32 cellular contexts compared by ENCODE assay signal in genomic region chr10:114773197-114773532, GRCh38.
"Had no signal": no experiment of that assay in that cellular context is flagged by ENCODE, and none has a peak within 500 bp of the region (broad histone marks: within the 10 kb centered on the region; RNA-seq: fewer than 3 reads in every experiment).

No MANE protein-coding gene starts in this region.

- H3K4me3 ChIP-seq: adrenal gland, body of pancreas, breast epithelium had no signal

- H3K27me3 ChIP-seq: adrenal gland, body of pancreas, brain microvascular endothelial cell, breast epithelium had no signal

- DNase-seq: activated B cell treated with CpG ODN at 0.5 μM for 24 hours; activated CD4-positive, alpha-beta memory T cell treated with anti-CD3 and anti-CD28 coated beads for 36 hours; activated CD4-positive, alpha-beta T cell treated with anti-CD3 and anti-CD28 coated beads for 4 hours; activated CD4-positive, alpha-beta T cell treated with anti-CD3 and anti-CD28 coated beads, Interleukin-2, amount 10 ng/mL, durations not matched to agents 24 days and 14 days; activated CD4-positive, alpha-beta T cell treated with anti-CD3 and anti-CD28 coated beads, Interleukin-2, amount 50 U/mL, for 1 hour; activated CD4-positive, alpha-beta T cell treated with anti-CD3 and anti-CD28 coated beads, Interleukin-2, amount 50 U/mL, for 4 hours; activated CD4-positive, CD25-positive, alpha-beta regulatory T cell treated with anti-CD3 and anti-CD28 coated beads, Interleukin-2, amount 50 U/mL, for 72 hours; activated CD8-positive, alpha-beta memory T cell treated with anti-CD3 and anti-CD28 coated beads, Interleukin-2, amount 50 U/mL, for 4 hours; activated CD8-positive, alpha-beta T cell treated with anti-CD3 and anti-CD28 coated beads for 36 hours; activated effector memory CD4-positive, alpha-beta T cell treated with Interleukin-2 at 50 U/mL for 16 hours; activated gamma-delta T cell; activated naive CD4-positive, alpha-beta T cell treated with anti-CD3 and anti-CD28 coated beads, Interleukin-2, amount 10 ng/mL, durations not matched to agents 7 days and 5 days; activated naive CD4-positive, alpha-beta T cell treated with Interleukin-2 at 50 U/mL for 16 hours; activated naive CD8-positive, alpha-beta T cell treated with anti-CD3 and anti-CD28 coated beads, Interleukin-2, amount 10 ng/mL, durations not matched to agents 7 days and 5 days; activated T-cell treated with anti-CD3 and anti-CD28 coated beads for 4 hours; activated T-cell treated with anti-CD3 and anti-CD28 coated beads, Interleukin-2, amount 50 U/mL, for 1 hour; activated T-cell treated with anti-CD3 and anti-CD28 coated beads, Interleukin-2, amount 50 U/mL, for 48 hours; adrenal gland; amniotic stem cell; aorta; body of pancreas; central memory CD4-positive, alpha-beta T cell; T-helper 9 cell had no signal

- H3K9me3 Mint-ChIP-seq: activated B cell treated with CpG ODN at 0.5 μM for 24 hours; activated CD4-positive, alpha-beta memory T cell treated with anti-CD3 and anti-CD28 coated beads for 36 hours; activated CD4-positive, alpha-beta T cell treated with anti-CD3 and anti-CD28 coated beads, Interleukin-2, amount 10 ng/mL, durations not matched to agents 24 days and 14 days; activated CD8-positive, alpha-beta T cell treated with anti-CD3 and anti-CD28 coated beads for 36 hours; activated naive CD4-positive, alpha-beta T cell treated with anti-CD3 and anti-CD28 coated beads, Interleukin-2, amount 10 ng/mL, durations not matched to agents 7 days and 5 days; activated naive CD4-positive, alpha-beta T cell treated with anti-CD3 and anti-CD28 coated beads, Interleukin-2, amount 50 U/mL, for 24 hours; activated naive CD8-positive, alpha-beta T cell treated with anti-CD3 and anti-CD28 coated beads, Interleukin-2, amount 10 ng/mL, durations not matched to agents 7 days and 5 days; activated T-helper 1 cell treated with anti-CD3 and anti-CD28 coated beads, Interleukin-12 subunit alpha, Interleukin-12 subunit beta, Interleukin-2, Interleukin-4 antibody, amounts not matched to agents 30 ng/mL and 10 ng/mL and 1 ng/mL, durations not matched to agents 14 hours and 24 hours and 36 hours; activated T-helper 2 cell treated with anti-CD3 and anti-CD28 coated beads, Interferon-gamma antibody, Interleukin-2, Interleukin-4, amounts not matched to agents 10 μg/mL and 5 μg/mL and 100 μg/mL, durations not matched to agents 14 hours and 24 hours and 36 hours; T-helper 1 cell treated with Interleukin-12 subunit alpha and Interleukin-12 subunit beta and Interleukin-4 antibody, amounts not matched to agents 30 μg/mL and 1 μg/mL, for 36 hours; T-helper 2 cell treated with Interferon-gamma antibody and Interleukin-4, amounts not matched to agents 5 μg/mL and 100 μg/mL, for 36 hours had no signal

- H3K27me3 Mint-ChIP-seq: activated CD4-positive, alpha-beta memory T cell treated with anti-CD3 and anti-CD28 coated beads for 36 hours had no signal

- ATAC-seq: activated CD8-positive, alpha-beta T cell treated with anti-CD3 and anti-CD28 coated beads for 36 hours; body of pancreas had no signal

- H3K4me3 Mint-ChIP-seq: activated B cell treated with CpG ODN at 0.5 μM for 24 hours; activated CD4-positive, alpha-beta memory T cell treated with anti-CD3 and anti-CD28 coated beads for 36 hours; activated CD4-positive, alpha-beta T cell treated with anti-CD3 and anti-CD28 coated beads, Interleukin-2, amount 10 ng/mL, durations not matched to agents 24 days and 14 days; activated CD8-positive, alpha-beta T cell treated with anti-CD3 and anti-CD28 coated beads for 36 hours; activated naive CD4-positive, alpha-beta T cell treated with anti-CD3 and anti-CD28 coated beads, Interleukin-2, amount 10 ng/mL, durations not matched to agents 7 days and 5 days; activated naive CD4-positive, alpha-beta T cell treated with anti-CD3 and anti-CD28 coated beads, Interleukin-2, amount 50 U/mL, for 24 hours; activated naive CD8-positive, alpha-beta T cell; activated naive CD8-positive, alpha-beta T cell treated with anti-CD3 and anti-CD28 coated beads, Interleukin-2, amount 10 ng/mL, durations not matched to agents 7 days and 5 days; activated T-helper 1 cell treated with anti-CD3 and anti-CD28 coated beads, Interleukin-12 subunit alpha, Interleukin-12 subunit beta, Interleukin-2, Interleukin-4 antibody, amounts not matched to agents 30 ng/mL and 10 ng/mL and 1 ng/mL, durations not matched to agents 14 hours and 24 hours and 36 hours; T-helper 1 cell treated with Interleukin-12 subunit alpha and Interleukin-12 subunit beta and Interleukin-4 antibody, amounts not matched to agents 30 μg/mL and 1 μg/mL, for 36 hours; T-helper 2 cell treated with Interferon-gamma antibody and Interleukin-4, amounts not matched to agents 5 μg/mL and 100 μg/mL, for 36 hours had no signal

- H3K4me1 Mint-ChIP-seq: activated naive CD4-positive, alpha-beta T cell treated with anti-CD3 and anti-CD28 coated beads, Interleukin-2, amount 50 U/mL, for 24 hours had no signal

- H3K27ac ChIP-seq: adrenal gland, body of pancreas, brain microvascular endothelial cell, breast epithelium, VCaP had no signal

- H3K27ac Mint-ChIP-seq: activated B cell treated with CpG ODN at 0.5 μM for 24 hours; activated CD4-positive, alpha-beta memory T cell treated with anti-CD3 and anti-CD28 coated beads for 36 hours; activated CD4-positive, alpha-beta T cell treated with anti-CD3 and anti-CD28 coated beads, Interleukin-2, amount 10 ng/mL, durations not matched to agents 24 days and 14 days; activated CD8-positive, alpha-beta T cell treated with anti-CD3 and anti-CD28 coated beads for 36 hours; activated naive CD4-positive, alpha-beta T cell treated with anti-CD3 and anti-CD28 coated beads, Interleukin-2, amount 10 ng/mL, durations not matched to agents 7 days and 5 days; activated naive CD4-positive, alpha-beta T cell treated with anti-CD3 and anti-CD28 coated beads, Interleukin-2, amount 50 U/mL, for 24 hours; activated naive CD8-positive, alpha-beta T cell; activated naive CD8-positive, alpha-beta T cell treated with anti-CD3 and anti-CD28 coated beads, Interleukin-2, amount 10 ng/mL, durations not matched to agents 7 days and 5 days; activated T-helper 1 cell treated with anti-CD3 and anti-CD28 coated beads, Interleukin-12 subunit alpha, Interleukin-12 subunit beta, Interleukin-2, Interleukin-4 antibody, amounts not matched to agents 30 ng/mL and 10 ng/mL and 1 ng/mL, durations not matched to agents 14 hours and 24 hours and 36 hours; activated T-helper 2 cell treated with anti-CD3 and anti-CD28 coated beads, Interferon-gamma antibody, Interleukin-2, Interleukin-4, amounts not matched to agents 10 μg/mL and 5 μg/mL and 100 μg/mL, durations not matched to agents 14 hours and 24 hours and 36 hours; T-helper 1 cell treated with Interleukin-12 subunit alpha and Interleukin-12 subunit beta and Interleukin-4 antibody, amounts not matched to agents 30 μg/mL and 1 μg/mL, for 36 hours; T-helper 2 cell treated with Interferon-gamma antibody and Interleukin-4, amounts not matched to agents 5 μg/mL and 100 μg/mL, for 36 hours had no signal

- H3K36me3 Mint-ChIP-seq: activated CD4-positive, alpha-beta memory T cell treated with anti-CD3 and anti-CD28 coated beads for 36 hours; activated naive CD4-positive, alpha-beta T cell treated with anti-CD3 and anti-CD28 coated beads, Interleukin-2, amount 10 ng/mL, durations not matched to agents 7 days and 5 days; activated naive CD4-positive, alpha-beta T cell treated with anti-CD3 and anti-CD28 coated beads, Interleukin-2, amount 50 U/mL, for 24 hours; activated naive CD8-positive, alpha-beta T cell; activated naive CD8-positive, alpha-beta T cell treated with anti-CD3 and anti-CD28 coated beads, Interleukin-2, amount 10 ng/mL, durations not matched to agents 7 days and 5 days had no signal

- H3K9me3 ChIP-seq: adrenal gland, body of pancreas, breast epithelium had no signal

- H3K36me3 ChIP-seq: adrenal gland, brain microvascular endothelial cell, breast epithelium had no signal

- H3K4me1 ChIP-seq: body of pancreas, breast epithelium had no signal
